In genomic region chr16:30526823-30527634, GRCh38 we compare ENCODE assay signal across 1 cellular context.
TF ChIP-seq lines count a peak whose summit lies in the region.

No MANE protein-coding gene starts in this region.

TF ChIP-seq in K562, 482 proteins besides CTCF, POLR2A, EP300 and RAD21 (continued from another document and continues in another):
- TF ChIP-seq RREB1 (CRISPR knock-in tag; IDR thresholded peaks at IDR 0.05) (peak; percentile 84; the same call in 1 of the 2 replicates), HLTF (IDR thresholded peaks at IDR 0.05) (peak; percentile 49; the same call in 1 of the 2 replicates), CREB3L1 (IDR thresholded peaks at IDR 0.05; ENCODE audit: borderline replicate concordance, low read depth) (peak; percentile 80; the same call in 1 of the 2 replicates), HMG20B (CRISPR knock-in tag; IDR thresholded peaks at IDR 0.05) (no peak), RFX5 (IDR thresholded peaks at IDR 0.05; ENCODE audit: low read depth, low read length) (no peak), RBBP5 (IDR thresholded peaks at IDR 0.05; ENCODE audit: borderline replicate concordance, insufficient read depth, low read length, poor library complexity, severe bottlenecking) (peak; percentile 67), GTF2A2 (tag; IDR thresholded peaks at IDR 0.05) (no peak), STAT5B (CRISPR knock-in tag; IDR thresholded peaks at IDR 0.05) (no peak), MAX (CRISPR knock-in tag; IDR thresholded peaks at IDR 0.05) (peak; percentile 60), POLR3A (IDR thresholded peaks at IDR 0.05; ENCODE audit: borderline replicate concordance, extremely low read depth, insufficient read depth, insufficient read length) (no peak), MED1 (CRISPR knock-in tag; IDR thresholded peaks at IDR 0.05; ENCODE audit: borderline replicate concordance) (no peak), STAG1 (CRISPR knock-in tag; IDR thresholded peaks at IDR 0.05; ENCODE audit: borderline replicate concordance) (no peak), AFF1 (IDR thresholded peaks at IDR 0.05; ENCODE audit: low read depth in 1 of 2, partially characterized antibody in 2 of 2) (no peak), BCLAF1 (IDR thresholded peaks at IDR 0.05; ENCODE audit: borderline replicate concordance in 1 of 2, control insufficient read depth in 1 of 2, low read depth in 2 of 2, low read length in 1 of 2) (peak in 1 of 2 experiments; percentile 96; a peak in 2 of 4 replicates), KLF13 (tag; IDR thresholded peaks at IDR 0.05; ENCODE audit: borderline replicate concordance, low read depth) (peak; percentile 39; the same call in 1 of the 2 replicates), KHSRP (IDR thresholded peaks at IDR 0.05) (no peak), MXD1 (CRISPR knock-in tag; IDR thresholded peaks at IDR 0.05; ENCODE audit: borderline replicate concordance, poor library complexity, severe bottlenecking) (no peak), ZNF507 (tag; conservative IDR thresholded peaks at IDR 0.05) (no peak), CBX5 (IDR thresholded peaks at IDR 0.05; ENCODE audit: borderline replicate concordance, low read depth) (no peak), HMG20A (CRISPR knock-in tag; conservative IDR thresholded peaks at IDR 0.05) (no peak), ZNF398 (CRISPR knock-in tag; IDR thresholded peaks at IDR 0.05) (no peak), RERE (CRISPR knock-in tag; IDR thresholded peaks at IDR 0.05; ENCODE audit: borderline replicate concordance) (no peak), MNT (conservative IDR thresholded peaks at IDR 0.05) (peak; percentile 81 to 88), SMARCA5 (IDR thresholded peaks at IDR 0.05) (no peak)
